In the genomic region with DNA sequence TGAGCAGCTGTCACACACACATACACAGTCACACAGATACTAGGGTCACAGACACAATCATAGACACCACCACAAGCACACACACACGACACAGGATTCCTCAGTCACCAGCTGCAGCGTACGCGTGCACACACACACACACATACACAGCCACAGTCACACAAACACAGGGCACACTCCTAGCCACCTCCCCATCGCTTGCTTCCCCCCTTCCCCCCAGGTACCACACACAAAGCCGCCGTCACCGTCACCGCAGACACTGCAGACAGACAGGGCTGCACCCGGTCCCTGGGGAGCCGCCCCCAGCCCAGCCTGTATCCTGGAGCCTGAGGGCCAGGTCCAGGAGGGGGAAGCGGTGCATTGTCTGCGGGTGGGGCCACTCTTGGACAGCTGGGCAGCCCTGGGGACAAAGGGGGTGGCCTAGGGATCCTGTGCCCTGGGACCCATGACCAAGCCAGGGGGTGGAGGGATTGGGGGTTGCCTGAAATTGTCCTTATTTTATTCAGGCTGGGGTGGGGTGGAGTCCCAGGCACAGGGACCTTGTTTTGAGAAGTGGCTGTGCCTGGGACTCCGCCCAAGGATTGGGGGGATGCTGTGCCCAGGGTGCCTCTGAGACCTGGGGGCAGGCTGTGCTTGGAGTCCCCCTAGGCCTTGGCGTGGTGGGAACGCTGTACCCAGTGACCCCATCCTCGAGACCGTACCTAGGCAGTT, we compare ENCODE assay signal across 1 cellular context.
A peak's percentile ranks its signal among the peaks of the same experiment; 100 is the strongest.
TF ChIP-seq lines count a peak whose summit lies in the region.

No MANE protein-coding gene starts in this region.

TF ChIP-seq in K562, 482 proteins besides CTCF, POLR2A, EP300 and RAD21 (continues in another document):
- TF ChIP-seq ZNF707 (CRISPR knock-in tag; conservative IDR thresholded peaks at IDR 0.05) = no peak
- no peak for TF ChIP-seq SLC30A9 (CRISPR knock-in tag; IDR thresholded peaks at IDR 0.05)
- TF ChIP-seq, protein P1, sequence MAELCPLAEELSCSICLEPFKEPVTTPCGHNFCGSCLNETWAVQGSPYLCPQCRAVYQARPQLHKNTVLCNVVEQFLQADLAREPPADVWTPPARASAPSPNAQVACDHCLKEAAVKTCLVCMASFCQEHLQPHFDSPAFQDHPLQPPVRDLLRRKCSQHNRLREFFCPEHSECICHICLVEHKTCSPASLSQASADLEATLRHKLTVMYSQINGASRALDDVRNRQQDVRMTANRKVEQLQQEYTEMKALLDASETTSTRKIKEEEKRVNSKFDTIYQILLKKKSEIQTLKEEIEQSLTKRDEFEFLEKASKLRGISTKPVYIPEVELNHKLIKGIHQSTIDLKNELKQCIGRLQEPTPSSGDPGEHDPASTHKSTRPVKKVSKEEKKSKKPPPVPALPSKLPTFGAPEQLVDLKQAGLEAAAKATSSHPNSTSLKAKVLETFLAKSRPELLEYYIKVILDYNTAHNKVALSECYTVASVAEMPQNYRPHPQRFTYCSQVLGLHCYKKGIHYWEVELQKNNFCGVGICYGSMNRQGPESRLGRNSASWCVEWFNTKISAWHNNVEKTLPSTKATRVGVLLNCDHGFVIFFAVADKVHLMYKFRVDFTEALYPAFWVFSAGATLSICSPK (IDR thresholded peaks at IDR 0.05; ENCODE audit: borderline replicate concordance) = peak; percentile 26; the same call in 1 of the 2 replicates
- TF ChIP-seq EZH2 (IDR thresholded peaks at IDR 0.05; ENCODE audit: borderline replicate concordance, low read depth, low read length) = no peak
- no peak for TF ChIP-seq CHD4 (IDR thresholded peaks at IDR 0.05; ENCODE audit: insufficient read depth, insufficient replicate concordance, low read depth, low read length, poor library complexity, severe bottlenecking)
- no peak for TF ChIP-seq COPS2 (conservative IDR thresholded peaks at IDR 0.05)
- no peak for TF ChIP-seq NUFIP1 (IDR thresholded peaks at IDR 0.05; ENCODE audit: partially characterized antibody)
- TF ChIP-seq, protein P2, sequence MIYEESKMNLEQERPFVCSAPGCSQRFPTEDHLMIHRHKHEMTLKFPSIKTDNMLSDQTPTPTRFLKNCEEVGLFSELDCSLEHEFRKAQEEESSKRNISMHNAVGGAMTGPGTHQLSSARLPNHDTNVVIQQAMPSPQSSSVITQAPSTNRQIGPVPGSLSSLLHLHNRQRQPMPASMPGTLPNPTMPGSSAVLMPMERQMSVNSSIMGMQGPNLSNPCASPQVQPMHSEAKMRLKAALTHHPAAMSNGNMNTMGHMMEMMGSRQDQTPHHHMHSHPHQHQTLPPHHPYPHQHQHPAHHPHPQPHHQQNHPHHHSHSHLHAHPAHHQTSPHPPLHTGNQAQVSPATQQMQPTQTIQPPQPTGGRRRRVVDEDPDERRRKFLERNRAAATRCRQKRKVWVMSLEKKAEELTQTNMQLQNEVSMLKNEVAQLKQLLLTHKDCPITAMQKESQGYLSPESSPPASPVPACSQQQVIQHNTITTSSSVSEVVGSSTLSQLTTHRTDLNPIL (CRISPR knock-in tag; IDR thresholded peaks at IDR 0.05) = no peak
- TF ChIP-seq, protein P3, sequence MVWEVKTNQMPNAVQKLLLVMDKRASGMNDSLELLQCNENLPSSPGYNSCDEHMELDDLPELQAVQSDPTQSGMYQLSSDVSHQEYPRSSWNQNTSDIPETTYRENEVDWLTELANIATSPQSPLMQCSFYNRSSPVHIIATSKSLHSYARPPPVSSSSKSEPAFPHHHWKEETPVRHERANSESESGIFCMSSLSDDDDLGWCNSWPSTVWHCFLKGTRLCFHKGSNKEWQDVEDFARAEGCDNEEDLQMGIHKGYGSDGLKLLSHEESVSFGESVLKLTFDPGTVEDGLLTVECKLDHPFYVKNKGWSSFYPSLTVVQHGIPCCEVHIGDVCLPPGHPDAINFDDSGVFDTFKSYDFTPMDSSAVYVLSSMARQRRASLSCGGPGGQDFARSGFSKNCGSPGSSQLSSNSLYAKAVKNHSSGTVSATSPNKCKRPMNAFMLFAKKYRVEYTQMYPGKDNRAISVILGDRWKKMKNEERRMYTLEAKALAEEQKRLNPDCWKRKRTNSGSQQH (CRISPR knock-in tag; IDR thresholded peaks at IDR 0.05) = 0 out of 2 replicates have a peak, but pooled peaks have one; percentile 57
- no peak for TF ChIP-seq ZNF76 (CRISPR knock-in tag; IDR thresholded peaks at IDR 0.05; ENCODE audit: borderline replicate concordance)
- TF ChIP-seq RBBP5 (IDR thresholded peaks at IDR 0.05; ENCODE audit: borderline replicate concordance, insufficient read depth, low read length, poor library complexity, severe bottlenecking) = peak; percentile 15
- no peak for TF ChIP-seq NR4A1 (CRISPR knock-in tag; IDR thresholded peaks at IDR 0.05)
- no peak for TF ChIP-seq NR4A1 (tag; IDR thresholded peaks at IDR 0.05)
- peak; percentile 52; the same call in 1 of the 2 replicates for TF ChIP-seq ZBTB1 (CRISPR knock-in tag; IDR thresholded peaks at IDR 0.05; ENCODE audit: borderline replicate concordance, low read depth)
- TF ChIP-seq KAT7 (CRISPR knock-in tag; IDR thresholded peaks at IDR 0.05; ENCODE audit: borderline replicate concordance) = no peak
- 0 out of 2 replicates have a peak, but pooled peaks have one; percentile 62 for TF ChIP-seq HLTF (IDR thresholded peaks at IDR 0.05)
- TF ChIP-seq U2AF1 (optimal IDR thresholded peaks at IDR 0.05; ENCODE audit: low read depth, low read length) = no peak
- peak; percentile 39 for TF ChIP-seq MTA2 (IDR thresholded peaks at IDR 0.05; ENCODE audit: low read depth)
- TF ChIP-seq, protein P4, sequence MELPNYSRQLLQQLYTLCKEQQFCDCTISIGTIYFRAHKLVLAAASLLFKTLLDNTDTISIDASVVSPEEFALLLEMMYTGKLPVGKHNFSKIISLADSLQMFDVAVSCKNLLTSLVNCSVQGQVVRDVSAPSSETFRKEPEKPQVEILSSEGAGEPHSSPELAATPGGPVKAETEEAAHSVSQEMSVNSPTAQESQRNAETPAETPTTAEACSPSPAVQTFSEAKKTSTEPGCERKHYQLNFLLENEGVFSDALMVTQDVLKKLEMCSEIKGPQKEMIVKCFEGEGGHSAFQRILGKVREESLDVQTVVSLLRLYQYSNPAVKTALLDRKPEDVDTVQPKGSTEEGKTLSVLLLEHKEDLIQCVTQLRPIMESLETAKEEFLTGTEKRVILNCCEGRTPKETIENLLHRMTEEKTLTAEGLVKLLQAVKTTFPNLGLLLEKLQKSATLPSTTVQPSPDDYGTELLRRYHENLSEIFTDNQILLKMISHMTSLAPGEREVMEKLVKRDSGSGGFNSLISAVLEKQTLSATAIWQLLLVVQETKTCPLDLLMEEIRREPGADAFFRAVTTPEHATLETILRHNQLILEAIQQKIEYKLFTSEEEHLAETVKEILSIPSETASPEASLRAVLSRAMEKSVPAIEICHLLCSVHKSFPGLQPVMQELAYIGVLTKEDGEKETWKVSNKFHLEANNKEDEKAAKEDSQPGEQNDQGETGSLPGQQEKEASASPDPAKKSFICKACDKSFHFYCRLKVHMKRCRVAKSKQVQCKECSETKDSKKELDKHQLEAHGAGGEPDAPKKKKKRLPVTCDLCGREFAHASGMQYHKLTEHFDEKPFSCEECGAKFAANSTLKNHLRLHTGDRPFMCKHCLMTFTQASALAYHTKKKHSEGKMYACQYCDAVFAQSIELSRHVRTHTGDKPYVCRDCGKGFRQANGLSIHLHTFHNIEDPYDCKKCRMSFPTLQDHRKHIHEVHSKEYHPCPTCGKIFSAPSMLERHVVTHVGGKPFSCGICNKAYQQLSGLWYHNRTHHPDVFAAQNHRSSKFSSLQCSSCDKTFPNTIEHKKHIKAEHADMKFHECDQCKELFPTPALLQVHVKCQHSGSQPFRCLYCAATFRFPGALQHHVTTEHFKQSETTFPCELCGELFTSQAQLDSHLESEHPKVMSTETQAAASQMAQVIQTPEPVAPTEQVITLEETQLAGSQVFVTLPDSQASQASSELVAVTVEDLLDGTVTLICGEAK (IDR thresholded peaks at IDR 0.05) = no peak
- TF ChIP-seq, protein P4 (CRISPR knock-in tag; IDR thresholded peaks at IDR 0.05) = no peak
- peak in 1 of 2 experiments; percentile 75; a peak in 2 of 4 replicates for TF ChIP-seq HDAC1 (IDR thresholded peaks at IDR 0.05)
- TF ChIP-seq ZNF224 (CRISPR knock-in tag; IDR thresholded peaks at IDR 0.05) = no peak
- no peak for TF ChIP-seq ZNF12 (CRISPR knock-in tag; IDR thresholded peaks at IDR 0.05)
- no peak for TF ChIP-seq PYGO2 (tag; IDR thresholded peaks at IDR 0.05)
- TF ChIP-seq MCM3 (IDR thresholded peaks at IDR 0.05) = no peak
- TF ChIP-seq RBM15 (IDR thresholded peaks at IDR 0.05; ENCODE audit: insufficient read depth, low read length) = no peak
- TF ChIP-seq DIDO1 (tag; IDR thresholded peaks at IDR 0.05; ENCODE audit: low read depth) = no peak
- TF ChIP-seq KLF13 (tag; IDR thresholded peaks at IDR 0.05; ENCODE audit: borderline replicate concordance, low read depth) = no peak
- peak; percentile 55; the same call in 1 of the 2 replicates for TF ChIP-seq HDGF (IDR thresholded peaks at IDR 0.05)
- TF ChIP-seq ZBTB7A (IDR thresholded peaks at IDR 0.05; ENCODE audit: borderline replicate concordance, control insufficient read depth, low read depth, low read length) = peak; percentile 57; the same call in 1 of the 2 replicates
- TF ChIP-seq, protein P5, sequence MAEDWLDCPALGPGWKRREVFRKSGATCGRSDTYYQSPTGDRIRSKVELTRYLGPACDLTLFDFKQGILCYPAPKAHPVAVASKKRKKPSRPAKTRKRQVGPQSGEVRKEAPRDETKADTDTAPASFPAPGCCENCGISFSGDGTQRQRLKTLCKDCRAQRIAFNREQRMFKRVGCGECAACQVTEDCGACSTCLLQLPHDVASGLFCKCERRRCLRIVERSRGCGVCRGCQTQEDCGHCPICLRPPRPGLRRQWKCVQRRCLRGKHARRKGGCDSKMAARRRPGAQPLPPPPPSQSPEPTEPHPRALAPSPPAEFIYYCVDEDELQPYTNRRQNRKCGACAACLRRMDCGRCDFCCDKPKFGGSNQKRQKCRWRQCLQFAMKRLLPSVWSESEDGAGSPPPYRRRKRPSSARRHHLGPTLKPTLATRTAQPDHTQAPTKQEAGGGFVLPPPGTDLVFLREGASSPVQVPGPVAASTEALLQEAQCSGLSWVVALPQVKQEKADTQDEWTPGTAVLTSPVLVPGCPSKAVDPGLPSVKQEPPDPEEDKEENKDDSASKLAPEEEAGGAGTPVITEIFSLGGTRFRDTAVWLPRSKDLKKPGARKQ (CRISPR knock-in tag; IDR thresholded peaks at IDR 0.05) = no peak
- no peak for TF ChIP-seq ZNF668 (CRISPR knock-in tag; IDR thresholded peaks at IDR 0.05)
- no peak for TF ChIP-seq MTA1 (IDR thresholded peaks at IDR 0.05; ENCODE audit: borderline replicate concordance)
- no peak for TF ChIP-seq SRSF1 (IDR thresholded peaks at IDR 0.05; ENCODE audit: low read depth, low read length)
- TF ChIP-seq, protein P6, sequence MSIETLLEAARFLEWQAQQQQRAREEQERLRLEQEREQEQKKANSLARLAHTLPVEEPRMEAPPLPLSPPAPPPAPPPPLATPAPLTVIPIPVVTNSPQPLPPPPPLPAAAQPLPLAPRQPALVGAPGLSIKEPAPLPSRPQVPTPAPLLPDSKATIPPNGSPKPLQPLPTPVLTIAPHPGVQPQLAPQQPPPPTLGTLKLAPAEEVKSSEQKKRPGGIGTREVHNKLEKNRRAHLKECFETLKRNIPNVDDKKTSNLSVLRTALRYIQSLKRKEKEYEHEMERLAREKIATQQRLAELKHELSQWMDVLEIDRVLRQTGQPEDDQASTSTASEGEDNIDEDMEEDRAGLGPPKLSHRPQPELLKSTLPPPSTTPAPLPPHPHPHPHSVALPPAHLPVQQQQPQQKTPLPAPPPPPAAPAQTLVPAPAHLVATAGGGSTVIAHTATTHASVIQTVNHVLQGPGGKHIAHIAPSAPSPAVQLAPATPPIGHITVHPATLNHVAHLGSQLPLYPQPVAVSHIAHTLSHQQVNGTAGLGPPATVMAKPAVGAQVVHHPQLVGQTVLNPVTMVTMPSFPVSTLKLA (conservative IDR thresholded peaks at IDR 0.05) = no peak; a peak in 1 of 4 replicates
- TF ChIP-seq, protein P7, sequence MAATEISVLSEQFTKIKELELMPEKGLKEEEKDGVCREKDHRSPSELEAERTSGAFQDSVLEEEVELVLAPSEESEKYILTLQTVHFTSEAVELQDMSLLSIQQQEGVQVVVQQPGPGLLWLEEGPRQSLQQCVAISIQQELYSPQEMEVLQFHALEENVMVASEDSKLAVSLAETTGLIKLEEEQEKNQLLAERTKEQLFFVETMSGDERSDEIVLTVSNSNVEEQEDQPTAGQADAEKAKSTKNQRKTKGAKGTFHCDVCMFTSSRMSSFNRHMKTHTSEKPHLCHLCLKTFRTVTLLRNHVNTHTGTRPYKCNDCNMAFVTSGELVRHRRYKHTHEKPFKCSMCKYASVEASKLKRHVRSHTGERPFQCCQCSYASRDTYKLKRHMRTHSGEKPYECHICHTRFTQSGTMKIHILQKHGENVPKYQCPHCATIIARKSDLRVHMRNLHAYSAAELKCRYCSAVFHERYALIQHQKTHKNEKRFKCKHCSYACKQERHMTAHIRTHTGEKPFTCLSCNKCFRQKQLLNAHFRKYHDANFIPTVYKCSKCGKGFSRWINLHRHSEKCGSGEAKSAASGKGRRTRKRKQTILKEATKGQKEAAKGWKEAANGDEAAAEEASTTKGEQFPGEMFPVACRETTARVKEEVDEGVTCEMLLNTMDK (IDR thresholded peaks at IDR 0.05; ENCODE audit: borderline replicate concordance, insufficient read depth, low read depth, low read length, poor library complexity, severe bottlenecking) = no peak
